Comparison of ENCODE assay signal across 28 cellular contexts in genomic region chr1:84350550-84350949, GRCh38. TPM values are rescaled to one million over a fixed set of nuclear protein-coding genes. Genes with fewer than 3 reads are reported as not detected.
DNase-seq lines count a peak whose midpoint lies in the region; ATAC-seq and TF ChIP-seq lines count a peak whose summit lies in the region.
"Had no signal": no experiment of that assay in that cellular context is flagged by ENCODE, and none has a peak within 500 bp of the region (broad histone marks: within the 10 kb centered on the region; RNA-seq: fewer than 3 reads in every experiment).

No MANE protein-coding gene starts in this region.

- BruUV-seq in Caco-2 (replicated peaks; lab: Mats Ljungman, UMichigan), result no TSS peak

- H3K36me3 Mint-ChIP-seq in Caco-2 (ENCODE audit: insufficient read depth, unreplicated experiment), result no peaks in the 10 kb centered on the region
- H3K36me3 Mint-ChIP-seq: CD14-positive monocyte; CD8-positive, alpha-beta memory T cell had no signal

- H3K9me3 ChIP-seq in mucosa of descending colon (no peaks in the 10 kb centered on the region), Caco-2 (no peaks in the 10 kb centered on the region), esophagus muscularis mucosa (no peaks in the 10 kb centered on the region)
- H3K9me3 ChIP-seq: BE2C, MG63, Peyer's patch, SK-N-SH had no signal

- intact Hi-C loops in mucosa of descending colon (cut with DNase I, micrococcal nuclease) (no loop called here), Caco-2 (cut with micrococcal nuclease; ENCODE audit: unreplicated experiment) (no loop called here), esophagus muscularis mucosa (cut with DNase I) (no loop called here)

- TF ChIP-seq EP300 in esophagus muscularis mucosa (IDR thresholded peaks at IDR 0.05), result no peak

- no peak for TF ChIP-seq CTCF in mucosa of descending colon (IDR thresholded peaks at IDR 0.05)
- TF ChIP-seq CTCF in Caco-2 (IDR thresholded peaks at IDR 0.05; ENCODE audit: insufficient read depth in 1 of 2, low read depth in 1 of 2, low read length in 1 of 2, severe bottlenecking in 1 of 2, unreplicated experiment in 1 of 2), result no peak
- TF ChIP-seq CTCF in esophagus muscularis mucosa (IDR thresholded peaks at IDR 0.05), result no peak

- H3K4me1 ChIP-seq in mucosa of descending colon (ENCODE audit: low read depth), result no peaks in the 10 kb centered on the region
- H3K4me1 ChIP-seq in Caco-2, result no peaks in the 10 kb centered on the region
- H3K4me1 ChIP-seq in esophagus muscularis mucosa, result peaks cover 0 to 21% (median 14%) of the 10 kb centered on the region in 4 donors
- H3K4me1 ChIP-seq: Peyer's patch had no signal

- TF ChIP-seq POLR2A in esophagus muscularis mucosa (IDR thresholded peaks at IDR 0.05; ENCODE audit: low read depth), result no peak

- H3K27ac ChIP-seq in esophagus muscularis mucosa (replicated peaks in 1 of 4), result no peak overlapping the region
- H3K27ac ChIP-seq: Peyer's patch had no signal

- H3K27me3 ChIP-seq in Caco-2 (replicated peaks; ENCODE audit: control insufficient read depth, insufficient read depth, low read length) (no peaks in the 10 kb centered on the region), esophagus muscularis mucosa (no peaks in the 10 kb centered on the region)
- H3K27me3 ChIP-seq: BE2C, MG63, Peyer's patch had no signal

- DNase-seq in RPMI7951 (ENCODE audit: low read depth) (peak; percentile 33), foreskin melanocyte (peak; percentile 82), mucosa of descending colon (no peak), Caco-2 (no peak), NAMALWA (ENCODE audit: low spot score) (no peak), esophagus muscularis mucosa (ENCODE audit: extremely low spot score) (no peak)
- DNase-seq: BE2C; CD8-positive, alpha-beta memory T cell; Kasumi-1; MG63; NCI-H1048; NCI-H1417; NCI-H1694 treated with DMSO at 0.1 percent for 48 hours; NCI-H2081; NCI-H2171; NCI-H226; NCI-H510A; NCI-H69; OCI-M1; Peyer's patch; SIG-M5; SK-N-SH had no signal

- H3K4me1 Mint-ChIP-seq in Caco-2 (ENCODE audit: low read depth, unreplicated experiment), result no peaks in the 10 kb centered on the region
- H3K4me1 Mint-ChIP-seq: CD14-positive monocyte; CD8-positive, alpha-beta memory T cell had no signal

- CTCF ChIA-PET in Caco-2 (lab: Charles Lee), result no interaction called here

- H3K9me3 Mint-ChIP-seq in Caco-2 (ENCODE audit: unreplicated experiment), result no peaks in the 10 kb centered on the region
- H3K9me3 Mint-ChIP-seq: CD8-positive, alpha-beta memory T cell had no signal

- H3K4me3 ChIP-seq in mucosa of descending colon, result no peak overlapping the region
- no peak overlapping the region for H3K4me3 ChIP-seq in Caco-2 (ENCODE audit: low read depth, low read length)
- no peak overlapping the region for H3K4me3 ChIP-seq in esophagus muscularis mucosa
- H3K4me3 ChIP-seq: K562, MG63, Peyer's patch had no signal

- no peak overlapping the region for H3K27ac Mint-ChIP-seq in Caco-2 (ENCODE audit: unreplicated experiment)

- no peak overlapping the region for H3K4me3 Mint-ChIP-seq in Caco-2 (ENCODE audit: unreplicated experiment)
- H3K4me3 Mint-ChIP-seq: CD14-positive monocyte; CD8-positive, alpha-beta memory T cell had no signal

- ATAC-seq in mucosa of descending colon (peak; percentile 50), GM21515 (IDR thresholded peaks at IDR 0.05; ENCODE audit: unreplicated experiment) (no peak)
- ATAC-seq: HepG2, K562 had no signal

- 92% methylated on average over 3 of the region's 3 CpGs for WGBS in esophagus muscularis mucosa

- POLR2A ChIA-PET in Caco-2 (lab: Charles Lee), result no interaction called here

- H3K36me3 ChIP-seq in mucosa of descending colon (ENCODE audit: low read depth) (no peaks in the 10 kb centered on the region), Caco-2 (ENCODE audit: control insufficient read depth, insufficient read depth, low read length) (no peaks in the 10 kb centered on the region), esophagus muscularis mucosa (no peaks in the 10 kb centered on the region)
- H3K36me3 ChIP-seq: BE2C, MG63, Peyer's patch had no signal

- no peaks in the 10 kb centered on the region for H3K27me3 Mint-ChIP-seq in Caco-2 (ENCODE audit: insufficient read depth, unreplicated experiment)

RNA-seq across cellular contexts. Expression of gene DNASE2B, which starts 47.7 kb away (rescaled TPM):
- not detected in 2 replicates for total RNA-seq in RPMI7951 (2014; rRNA removed; shearing (Covaris generic))
- total RNA-seq in mucosa of descending colon (1 to 10 TPM in 1 of 3 donors, under 1 TPM in 1, not detected in 1; 0.87 to 1.0 TPM), Caco-2 (2022) (not detected in 2 replicates), esophagus muscularis mucosa (under 1 TPM in 1 of 4 donors, not detected in 3; 0.33 TPM)
- total RNA-seq: A673; CD8-positive, alpha-beta memory T cell; HepG2; HT1080; K562; Peyer's patch had no signal

RNA-seq across cellular contexts. Expression of gene SAMD13, which starts 49.0 kb away (rescaled TPM):
- 2.9 and 3.5 TPM in 2 replicates for total RNA-seq in RPMI7951 (2014; rRNA removed; shearing (Covaris generic))
- 10 to 100 TPM in 2 of 3 donors, 1 to 10 TPM in 1; 6.8 to 35.9 (median 21.0) TPM for total RNA-seq in mucosa of descending colon
- 0.53 and 0.59 TPM in 2 replicates for total RNA-seq in Caco-2 (2022)
- 1 to 10 TPM in 2 of 4 donors, under 1 TPM in 1, not detected in 1; 0.33 to 2.5 (median 2.1) TPM for total RNA-seq in esophagus muscularis mucosa

Comparison
In these comparisons a context has a peak if more than half of its experiments do, and no peak if none do; other contexts are left out.
1. DNase-seq: peak in RPMI7951 (single experiment) and foreskin melanocyte (single experiment); none in mucosa of descending colon (0 of 3), Caco-2 (0 of 2), NAMALWA (single experiment) and esophagus muscularis mucosa (single experiment).